In the genomic region with DNA sequence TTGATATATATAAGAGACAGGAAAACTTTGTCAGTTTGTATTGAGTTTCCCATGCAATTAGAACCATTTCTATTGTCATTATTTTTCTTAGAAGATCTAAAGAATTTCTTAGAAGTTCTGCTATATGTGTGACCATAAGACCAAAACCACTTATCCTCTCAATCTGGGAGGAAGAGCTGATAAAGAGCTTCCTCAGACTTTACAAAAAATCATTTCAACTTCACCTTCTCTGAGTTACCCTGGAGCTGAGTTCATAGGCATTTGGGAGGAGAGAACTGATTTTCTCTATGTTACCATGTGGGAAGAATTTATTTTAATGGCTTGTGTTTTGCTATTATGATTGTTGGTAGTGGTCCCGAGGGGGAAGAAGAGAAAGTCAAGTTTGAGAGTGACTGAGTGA, we compare ENCODE assay signal across 29 cellular contexts.
"Had no signal": no experiment of that assay in that cellular context is flagged by ENCODE, and none has a peak within 500 bp of the region (broad histone marks: within the 10 kb centered on the region; RNA-seq: fewer than 3 reads in every experiment).

No MANE protein-coding gene starts in this region.

- H3K36me3 ChIP-seq: left lung, lower lobe of right lung, pancreas, prostate gland, suprapubic skin, thoracic aorta, tibial artery, upper lobe of right lung had no signal

- H3K27me3 Mint-ChIP-seq: naive thymus-derived CD8-positive, alpha-beta T cell had no signal

- H3K36me3 Mint-ChIP-seq: immature natural killer cell; stimulated activated naive B cell treated with anti-CD40 and anti-IgM and Interleukin-4, amounts not matched to agents 10 μg/mL and 1 μg/mL and 100 μg/mL, for 72 hours had no signal

- H3K27me3 ChIP-seq: left lung, pancreas, suprapubic skin, tibial artery, upper lobe of right lung had no signal

- H3K27ac ChIP-seq: left lung, lower lobe of right lung, pancreas, prostate gland, skin epidermis, suprapubic skin, thoracic aorta, tibial artery, upper lobe of right lung had no signal

- H3K27ac Mint-ChIP-seq: immature natural killer cell; nephron; stimulated activated naive B cell treated with anti-CD40 and anti-IgM and Interleukin-4, amounts not matched to agents 10 μg/mL and 1 μg/mL and 100 μg/mL, for 72 hours had no signal

- ATAC-seq: left colon; left lung; lower lobe of right lung; naive thymus-derived CD8-positive, alpha-beta T cell; pancreas; right cardiac atrium; sciatic nerve; stimulated activated naive B cell treated with anti-CD40 and anti-IgM and Interleukin-4, amounts not matched to agents 10 μg/mL and 1 μg/mL and 100 μg/mL, for 72 hours; stimulated activated naive CD8-positive, alpha-beta T cell treated with anti-CD3 and anti-CD28 coated beads, Interleukin-15, Interleukin-2, amounts not matched to agents 100 U/mL and 50 U/mL, for 24 hours; upper lobe of right lung had no signal

- H3K4me1 Mint-ChIP-seq: immature natural killer cell; naive thymus-derived CD8-positive, alpha-beta T cell; nephron; neural crest cell; stimulated activated naive B cell treated with anti-CD40 and anti-IgM and Interleukin-4, amounts not matched to agents 10 μg/mL and 1 μg/mL and 100 μg/mL, for 72 hours had no signal

- DNase-seq: immature natural killer cell; kidney; left colon; left lung; lower lobe of right lung; mammary epithelial cell; mesenchymal stem cell; naive thymus-derived CD8-positive, alpha-beta T cell; nucleus accumbens; pancreas; posterior cingulate gyrus; retina; right cardiac atrium; stimulated activated CD4-positive, alpha-beta T cell treated with anti-CD3 and anti-CD28 coated beads, Interleukin-12 subunit alpha, Interleukin-12 subunit beta, amount 100 ng/mL, for 4 hours; stimulated activated CD4-positive, alpha-beta T cell treated with anti-CD3 and anti-CD28 coated beads, Interleukin-15, amount 100 ng/mL, for 24 hours; stimulated activated CD4-positive, alpha-beta T cell treated with anti-CD3 and anti-CD28 coated beads, Interleukin-2, amount 100 ng/mL, for 24 hours; stimulated activated CD4-positive, alpha-beta T cell treated with anti-CD3 and anti-CD28 coated beads, Interleukin-4, amount 100 ng/mL, for 1 hour; stimulated activated naive B cell treated with anti-CD40 and anti-IgM and Interleukin-4, amounts not matched to agents 10 μg/mL and 1 μg/mL and 100 μg/mL, for 72 hours; stimulated activated naive CD8-positive, alpha-beta T cell treated with anti-CD3 and anti-CD28 coated beads, Interleukin-15, Interleukin-2, amounts not matched to agents 100 U/mL and 50 U/mL, for 24 hours; tibial artery; trophoblast cell; upper lobe of right lung had no signal

- H3K4me1 ChIP-seq: left lung, lower lobe of right lung, pancreas, prostate gland, suprapubic skin, tibial artery, upper lobe of right lung had no signal

- H3K4me3 Mint-ChIP-seq: immature natural killer cell; naive thymus-derived CD8-positive, alpha-beta T cell; nephron; neural crest cell; stimulated activated naive B cell treated with anti-CD40 and anti-IgM and Interleukin-4, amounts not matched to agents 10 μg/mL and 1 μg/mL and 100 μg/mL, for 72 hours had no signal

- H3K4me3 ChIP-seq: left lung, lower lobe of right lung, pancreas, prostate gland, skin epidermis, suprapubic skin, thoracic aorta, tibial artery, upper lobe of right lung had no signal
